ENCODE assay signal across 1 cellular context in genomic region chr12:14774074-14774943, GRCh38.
TF ChIP-seq lines count a peak whose summit lies in the region.

No MANE protein-coding gene starts in this region.

TF ChIP-seq in HepG2, 621 proteins besides CTCF, POLR2A, EP300 and RAD21 (continued from another document and continues in another):
- TF ChIP-seq, protein P1, sequence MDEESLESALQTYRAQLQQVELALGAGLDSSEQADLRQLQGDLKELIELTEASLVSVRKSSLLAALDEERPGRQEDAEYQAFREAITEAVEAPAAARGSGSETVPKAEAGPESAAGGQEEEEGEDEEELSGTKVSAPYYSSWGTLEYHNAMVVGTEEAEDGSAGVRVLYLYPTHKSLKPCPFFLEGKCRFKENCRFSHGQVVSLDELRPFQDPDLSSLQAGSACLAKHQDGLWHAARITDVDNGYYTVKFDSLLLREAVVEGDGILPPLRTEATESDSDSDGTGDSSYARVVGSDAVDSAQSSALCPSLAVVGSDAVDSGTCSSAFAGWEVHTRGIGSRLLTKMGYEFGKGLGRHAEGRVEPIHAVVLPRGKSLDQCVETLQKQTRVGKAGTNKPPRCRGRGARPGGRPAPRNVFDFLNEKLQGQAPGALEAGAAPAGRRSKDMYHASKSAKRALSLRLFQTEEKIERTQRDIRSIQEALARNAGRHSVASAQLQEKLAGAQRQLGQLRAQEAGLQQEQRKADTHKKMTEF (CRISPR knock-in tag; IDR thresholded peaks at IDR 0.05) = no peak; the same call in 1 of the 2 replicates
- TF ChIP-seq TEAD2 (CRISPR knock-in tag; IDR thresholded peaks at IDR 0.05) (no peak), HOXA7 (CRISPR knock-in tag; IDR thresholded peaks at IDR 0.05) (no peak), MED13 (CRISPR knock-in tag; IDR thresholded peaks at IDR 0.05) (no peak), ZFP37 (CRISPR knock-in tag; IDR thresholded peaks at IDR 0.05; ENCODE audit: borderline replicate concordance) (no peak), PCBP1 (IDR thresholded peaks at IDR 0.05; ENCODE audit: borderline replicate concordance, low read depth, low read length) (no peak), KLF6 (CRISPR knock-in tag; IDR thresholded peaks at IDR 0.05) (no peak), ZBTB14 (CRISPR knock-in tag; IDR thresholded peaks at IDR 0.05) (no peak), ZNF879 (CRISPR knock-in tag; IDR thresholded peaks at IDR 0.05) (no peak), FOXC1 (CRISPR knock-in tag; IDR thresholded peaks at IDR 0.05; ENCODE audit: borderline replicate concordance) (0 out of 2 replicates have a peak, but pooled peaks have one; percentile 28), ERF (CRISPR knock-in tag; IDR thresholded peaks at IDR 0.05) (no peak), ZFY (CRISPR knock-in tag; IDR thresholded peaks at IDR 0.05) (peak; percentile 49), SRY (CRISPR knock-in tag; IDR thresholded peaks at IDR 0.05) (no peak), PCBP2 (optimal IDR thresholded peaks at IDR 0.05; ENCODE audit: low read depth, low read length, poor library complexity, severe bottlenecking) (no peak), MATR3 (CRISPR knock-in tag; IDR thresholded peaks at IDR 0.05) (no peak), ARID3A (IDR thresholded peaks at IDR 0.05; ENCODE audit: low read depth, low read length) (no peak), JARID2 (CRISPR knock-in tag; IDR thresholded peaks at IDR 0.05; ENCODE audit: insufficient replicate concordance) (peak; percentile 53), NFE2L2 (IDR thresholded peaks at IDR 0.05; ENCODE audit: low read length) (no peak), HNRNPH1 (optimal IDR thresholded peaks at IDR 0.05; ENCODE audit: low read depth, low read length) (no peak), SP1 (IDR thresholded peaks at IDR 0.05) (no peak), SP1 (CRISPR knock-in tag; IDR thresholded peaks at IDR 0.05) (no peak), MED1 (CRISPR knock-in tag; IDR thresholded peaks at IDR 0.05) (peak; percentile 43), ZNF670 (CRISPR knock-in tag; IDR thresholded peaks at IDR 0.05; ENCODE audit: borderline replicate concordance) (no peak), UBTF (CRISPR knock-in tag; IDR thresholded peaks at IDR 0.05) (peak; percentile 65), ZNF274 (CRISPR knock-in tag; IDR thresholded peaks at IDR 0.05) (no peak), CREM (IDR thresholded peaks at IDR 0.05) (no peak), CREM (CRISPR knock-in tag; IDR thresholded peaks at IDR 0.05) (no peak), ZNF788 (CRISPR knock-in tag; IDR thresholded peaks at IDR 0.05; ENCODE audit: borderline replicate concordance) (0 out of 2 replicates have a peak, but pooled peaks have one; percentile 15), DRAP1 (CRISPR knock-in tag; IDR thresholded peaks at IDR 0.05) (peak; percentile 83), SCMH1 (CRISPR knock-in tag; IDR thresholded peaks at IDR 0.05; ENCODE audit: borderline replicate concordance) (no peak), SALL1 (CRISPR knock-in tag; IDR thresholded peaks at IDR 0.05) (no peak), ASH2L (IDR thresholded peaks at IDR 0.05; ENCODE audit: insufficient read length, low read depth, low read length) (peak; percentile 51), ZNF512B (CRISPR knock-in tag; IDR thresholded peaks at IDR 0.05; ENCODE audit: borderline replicate concordance) (no peak), MTA1 (CRISPR knock-in tag; IDR thresholded peaks at IDR 0.05; ENCODE audit: borderline replicate concordance) (no peak), TBP (CRISPR knock-in tag; IDR thresholded peaks at IDR 0.05) (no peak), ISL2 (CRISPR knock-in tag; IDR thresholded peaks at IDR 0.05) (no peak), ZNF256 (CRISPR knock-in tag; conservative IDR thresholded peaks at IDR 0.05) (no peak), GFI1 (CRISPR knock-in tag; IDR thresholded peaks at IDR 0.05; ENCODE audit: borderline replicate concordance) (no peak), ZFP90 (CRISPR knock-in tag; IDR thresholded peaks at IDR 0.05; ENCODE audit: borderline replicate concordance) (no peak)
- TF ChIP-seq, protein P2, sequence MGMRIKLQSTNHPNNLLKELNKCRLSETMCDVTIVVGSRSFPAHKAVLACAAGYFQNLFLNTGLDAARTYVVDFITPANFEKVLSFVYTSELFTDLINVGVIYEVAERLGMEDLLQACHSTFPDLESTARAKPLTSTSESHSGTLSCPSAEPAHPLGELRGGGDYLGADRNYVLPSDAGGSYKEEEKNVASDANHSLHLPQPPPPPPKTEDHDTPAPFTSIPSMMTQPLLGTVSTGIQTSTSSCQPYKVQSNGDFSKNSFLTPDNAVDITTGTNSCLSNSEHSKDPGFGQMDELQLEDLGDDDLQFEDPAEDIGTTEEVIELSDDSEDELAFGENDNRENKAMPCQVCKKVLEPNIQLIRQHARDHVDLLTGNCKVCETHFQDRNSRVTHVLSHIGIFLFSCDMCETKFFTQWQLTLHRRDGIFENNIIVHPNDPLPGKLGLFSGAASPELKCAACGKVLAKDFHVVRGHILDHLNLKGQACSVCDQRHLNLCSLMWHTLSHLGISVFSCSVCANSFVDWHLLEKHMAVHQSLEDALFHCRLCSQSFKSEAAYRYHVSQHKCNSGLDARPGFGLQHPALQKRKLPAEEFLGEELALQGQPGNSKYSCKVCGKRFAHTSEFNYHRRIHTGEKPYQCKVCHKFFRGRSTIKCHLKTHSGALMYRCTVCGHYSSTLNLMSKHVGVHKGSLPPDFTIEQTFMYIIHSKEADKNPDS (CRISPR knock-in tag; IDR thresholded peaks at IDR 0.05) = no peak
- TF ChIP-seq, protein P3, sequence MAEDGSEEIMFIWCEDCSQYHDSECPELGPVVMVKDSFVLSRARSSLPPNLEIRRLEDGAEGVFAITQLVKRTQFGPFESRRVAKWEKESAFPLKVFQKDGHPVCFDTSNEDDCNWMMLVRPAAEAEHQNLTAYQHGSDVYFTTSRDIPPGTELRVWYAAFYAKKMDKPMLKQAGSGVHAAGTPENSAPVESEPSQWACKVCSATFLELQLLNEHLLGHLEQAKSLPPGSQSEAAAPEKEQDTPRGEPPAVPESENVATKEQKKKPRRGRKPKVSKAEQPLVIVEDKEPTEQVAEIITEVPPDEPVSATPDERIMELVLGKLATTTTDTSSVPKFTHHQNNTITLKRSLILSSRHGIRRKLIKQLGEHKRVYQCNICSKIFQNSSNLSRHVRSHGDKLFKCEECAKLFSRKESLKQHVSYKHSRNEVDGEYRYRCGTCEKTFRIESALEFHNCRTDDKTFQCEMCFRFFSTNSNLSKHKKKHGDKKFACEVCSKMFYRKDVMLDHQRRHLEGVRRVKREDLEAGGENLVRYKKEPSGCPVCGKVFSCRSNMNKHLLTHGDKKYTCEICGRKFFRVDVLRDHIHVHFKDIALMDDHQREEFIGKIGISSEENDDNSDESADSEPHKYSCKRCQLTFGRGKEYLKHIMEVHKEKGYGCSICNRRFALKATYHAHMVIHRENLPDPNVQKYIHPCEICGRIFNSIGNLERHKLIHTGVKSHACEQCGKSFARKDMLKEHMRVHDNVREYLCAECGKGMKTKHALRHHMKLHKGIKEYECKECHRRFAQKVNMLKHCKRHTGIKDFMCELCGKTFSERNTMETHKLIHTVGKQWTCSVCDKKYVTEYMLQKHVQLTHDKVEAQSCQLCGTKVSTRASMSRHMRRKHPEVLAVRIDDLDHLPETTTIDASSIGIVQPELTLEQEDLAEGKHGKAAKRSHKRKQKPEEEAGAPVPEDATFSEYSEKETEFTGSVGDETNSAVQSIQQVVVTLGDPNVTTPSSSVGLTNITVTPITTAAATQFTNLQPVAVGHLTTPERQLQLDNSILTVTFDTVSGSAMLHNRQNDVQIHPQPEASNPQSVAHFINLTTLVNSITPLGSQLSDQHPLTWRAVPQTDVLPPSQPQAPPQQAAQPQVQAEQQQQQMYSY (CRISPR knock-in tag; IDR thresholded peaks at IDR 0.05) = no peak
- TF ChIP-seq, protein P4, sequence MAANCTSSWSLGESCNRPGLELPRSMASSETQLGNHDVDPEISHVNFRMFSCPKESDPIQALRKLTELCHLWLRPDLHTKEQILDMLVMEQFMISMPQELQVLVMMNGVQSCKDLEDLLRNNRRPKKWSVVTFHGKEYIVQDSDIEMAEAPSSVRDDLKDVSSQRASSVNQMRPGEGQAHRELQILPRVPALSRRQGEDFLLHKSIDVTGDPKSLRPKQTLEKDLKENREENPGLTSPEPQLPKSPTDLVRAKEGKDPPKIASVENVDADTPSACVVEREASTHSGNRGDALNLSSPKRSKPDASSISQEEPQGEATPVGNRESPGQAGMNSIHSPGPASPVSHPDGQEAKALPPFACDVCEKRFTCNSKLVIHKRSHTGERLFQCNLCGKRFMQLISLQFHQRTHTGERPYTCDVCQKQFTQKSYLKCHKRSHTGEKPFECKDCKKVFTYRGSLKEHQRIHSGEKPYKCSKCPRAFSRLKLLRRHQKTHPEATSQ (CRISPR knock-in tag; IDR thresholded peaks at IDR 0.05; ENCODE audit: borderline replicate concordance) = no peak
- TF ChIP-seq, protein P5, sequence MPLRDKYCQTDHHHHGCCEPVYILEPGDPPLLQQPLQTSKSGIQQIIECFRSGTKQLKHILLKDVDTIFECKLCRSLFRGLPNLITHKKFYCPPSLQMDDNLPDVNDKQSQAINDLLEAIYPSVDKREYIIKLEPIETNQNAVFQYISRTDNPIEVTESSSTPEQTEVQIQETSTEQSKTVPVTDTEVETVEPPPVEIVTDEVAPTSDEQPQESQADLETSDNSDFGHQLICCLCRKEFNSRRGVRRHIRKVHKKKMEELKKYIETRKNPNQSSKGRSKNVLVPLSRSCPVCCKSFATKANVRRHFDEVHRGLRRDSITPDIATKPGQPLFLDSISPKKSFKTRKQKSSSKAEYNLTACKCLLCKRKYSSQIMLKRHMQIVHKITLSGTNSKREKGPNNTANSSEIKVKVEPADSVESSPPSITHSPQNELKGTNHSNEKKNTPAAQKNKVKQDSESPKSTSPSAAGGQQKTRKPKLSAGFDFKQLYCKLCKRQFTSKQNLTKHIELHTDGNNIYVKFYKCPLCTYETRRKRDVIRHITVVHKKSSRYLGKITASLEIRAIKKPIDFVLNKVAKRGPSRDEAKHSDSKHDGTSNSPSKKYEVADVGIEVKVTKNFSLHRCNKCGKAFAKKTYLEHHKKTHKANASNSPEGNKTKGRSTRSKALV (CRISPR knock-in tag; IDR thresholded peaks at IDR 0.05) = no peak
- TF ChIP-seq, protein P6, sequence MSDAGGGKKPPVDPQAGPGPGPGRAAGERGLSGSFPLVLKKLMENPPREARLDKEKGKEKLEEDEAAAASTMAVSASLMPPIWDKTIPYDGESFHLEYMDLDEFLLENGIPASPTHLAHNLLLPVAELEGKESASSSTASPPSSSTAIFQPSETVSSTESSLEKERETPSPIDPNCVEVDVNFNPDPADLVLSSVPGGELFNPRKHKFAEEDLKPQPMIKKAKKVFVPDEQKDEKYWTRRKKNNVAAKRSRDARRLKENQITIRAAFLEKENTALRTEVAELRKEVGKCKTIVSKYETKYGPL (CRISPR knock-in tag; IDR thresholded peaks at IDR 0.05) = no peak
